1 cellular context compared by ENCODE assay signal in genomic region chr15:90680371-90680935, GRCh38.
TF ChIP-seq lines count a peak whose summit lies in the region.

No MANE protein-coding gene starts in this region.

TF ChIP-seq in SK-N-SH, 30 proteins besides CTCF, POLR2A, EP300 and RAD21 (continued from another document):
- no peak for TF ChIP-seq NRF1 (IDR thresholded peaks at IDR 0.05; ENCODE audit: low read depth, low read length)
- peak; percentile 67; the same call in 1 of the 2 replicates for TF ChIP-seq SIN3A (IDR thresholded peaks at IDR 0.05; ENCODE audit: borderline replicate concordance, low read depth, low read length)
- peak; percentile 97 for TF ChIP-seq FOSL2 (IDR thresholded peaks at IDR 0.05; ENCODE audit: borderline replicate concordance, low read depth)
- TF ChIP-seq EZH2phosphoT487 (IDR thresholded peaks at IDR 0.05; ENCODE audit: borderline replicate concordance, low read depth): no peak
- no peak for TF ChIP-seq REST (IDR thresholded peaks at IDR 0.05; ENCODE audit: low read depth, low read length)
- peak; percentile 84; the same call in 1 of the 2 replicates for TF ChIP-seq NFIC (IDR thresholded peaks at IDR 0.05; ENCODE audit: borderline replicate concordance)
- no peak for TF ChIP-seq ELF1 (IDR thresholded peaks at IDR 0.05)
- no peak for TF ChIP-seq SMC3 (IDR thresholded peaks at IDR 0.05; ENCODE audit: low read depth, low read length)
- no peak for TF ChIP-seq CHD2 (IDR thresholded peaks at IDR 0.05; ENCODE audit: low read length, partially characterized antibody)
- no peak for TF ChIP-seq RFX5 (IDR thresholded peaks at IDR 0.05; ENCODE audit: low read length)
- TF ChIP-seq IRF3 (IDR thresholded peaks at IDR 0.05; ENCODE audit: low read depth, low read length): no peak
- TF ChIP-seq ZBTB33 (IDR thresholded peaks at IDR 0.05; ENCODE audit: borderline replicate concordance, low read depth): peak; percentile 72; the same call in 1 of the 2 replicates
- no peak for TF ChIP-seq USF2 (IDR thresholded peaks at IDR 0.05; ENCODE audit: borderline replicate concordance, low read depth, low read length)
- peak; percentile 87; the same call in 1 of the 2 replicates for TF ChIP-seq MEF2A (IDR thresholded peaks at IDR 0.05; ENCODE audit: borderline replicate concordance, low read depth)
- peak; percentile 16; the same call in 1 of the 2 replicates for TF ChIP-seq YY1 (IDR thresholded peaks at IDR 0.05; ENCODE audit: low read depth)
- peak; percentile 93 for TF ChIP-seq POLR2AphosphoS5 (IDR thresholded peaks at IDR 0.05; ENCODE audit: low read depth, low read length)
- peak; percentile 93 for TF ChIP-seq PBX3 (IDR thresholded peaks at IDR 0.05)
- TF ChIP-seq TEAD4 (IDR thresholded peaks at IDR 0.05; ENCODE audit: borderline replicate concordance, insufficient read depth): 0 out of 2 replicates have a peak, but pooled peaks have one; percentile 50
